ENCODE assay signal across 8 cellular contexts in genomic region chr18:25832008-25832604, GRCh38.
A peak's percentile ranks its signal among the peaks of the same experiment; 100 is the strongest.
DNase-seq lines count a peak whose midpoint lies in the region; ATAC-seq and TF ChIP-seq lines count a peak whose summit lies in the region.

No MANE protein-coding gene starts in this region.

- H3K27me3 ChIP-seq in RWPE2 (ENCODE audit: insufficient read depth, poor library complexity, severe bottlenecking): no peaks in the 10 kb centered on the region
- peaks cover 0 to 3% (median 0%) of the 10 kb centered on the region in 4 donors for H3K27me3 ChIP-seq in esophagus squamous epithelium

- TF ChIP-seq CTCF in RWPE2 (IDR thresholded peaks at IDR 0.05; ENCODE audit: poor library complexity, severe bottlenecking) (peak; percentile 75), esophagus squamous epithelium (IDR thresholded peaks at IDR 0.05) (peak; percentile 48 to 63 (median 55)), nephron (IDR thresholded peaks at IDR 0.05; ENCODE audit: unreplicated experiment in 3 of 3) (peak; percentile 49 to 69 (median 61))

- no peaks in the 10 kb centered on the region for H3K36me3 Mint-ChIP-seq in nephron (ENCODE audit: low read depth)

- H3K4me3 Mint-ChIP-seq in nephron: no peak overlapping the region

- TF ChIP-seq POLR2A in esophagus squamous epithelium (IDR thresholded peaks at IDR 0.05): no peak

- intact Hi-C loops in esophagus squamous epithelium (cut with DNase I): no loop called here

- H3K27ac ChIP-seq in RWPE2 (ENCODE audit: poor library complexity, severe bottlenecking) (no peak overlapping the region), esophagus squamous epithelium (no peak overlapping the region)

- ATAC-seq in GM18868 (IDR thresholded peaks at IDR 0.05; ENCODE audit: unreplicated experiment) (peak; percentile 83), HG03442 (IDR thresholded peaks at IDR 0.05; ENCODE audit: unreplicated experiment) (peak; percentile 58), RWPE2 (ENCODE audit: low read depth) (peak; percentile 67; the same call in 2 of the 3 replicates)

- H3K4me1 Mint-ChIP-seq in nephron: peaks cover 27% of the 10 kb centered on the region

- H3K9me3 ChIP-seq in RWPE2 (ENCODE audit: severe bottlenecking) (no peaks in the 10 kb centered on the region), esophagus squamous epithelium (no peaks in the 10 kb centered on the region)

- H3K4me3 ChIP-seq in RWPE2 (ENCODE audit: severe bottlenecking): no peak overlapping the region
- no peak overlapping the region for H3K4me3 ChIP-seq in esophagus squamous epithelium

- H3K4me1 ChIP-seq in RWPE2 (ENCODE audit: insufficient read depth, poor library complexity, severe bottlenecking): no peaks in the 10 kb centered on the region
- peaks cover 0 to 21% (median 0%) of the 10 kb centered on the region in 3 donors for H3K4me1 ChIP-seq in esophagus squamous epithelium

- H3K27me3 Mint-ChIP-seq in nephron (ENCODE audit: low read depth): peaks cover 7% of the 10 kb centered on the region

- WGBS in esophagus squamous epithelium, 2 donors: 18 to 20% methylated on average over 3 of the region's 3 CpGs

- H3K9me3 Mint-ChIP-seq in nephron: peaks cover 2% of the 10 kb centered on the region

- DNase-seq in COLO829 (ENCODE audit: low spot score): peak; percentile 26
- no peak for DNase-seq in RWPE2 (ENCODE audit: low spot score)
- DNase-seq in esophagus squamous epithelium (lab: John Stamatoyannopoulos, UW): no peak
- DNase-seq in activated CD8-positive, alpha-beta memory T cell treated with anti-CD3 and anti-CD28 coated beads, Interleukin-2, amount 50 U/mL, for 4 hours: no peak
- no peak for DNase-seq in T-helper 2 cell

- H3K27ac Mint-ChIP-seq in nephron: peak overlapping the region in 1 of 3 experiments; percentile 40

- H3K36me3 ChIP-seq in RWPE2 (ENCODE audit: low read depth) (no peaks in the 10 kb centered on the region), esophagus squamous epithelium (no peaks in the 10 kb centered on the region)
